Comparison of ENCODE assay signal across 15 cellular contexts in the genomic region with DNA sequence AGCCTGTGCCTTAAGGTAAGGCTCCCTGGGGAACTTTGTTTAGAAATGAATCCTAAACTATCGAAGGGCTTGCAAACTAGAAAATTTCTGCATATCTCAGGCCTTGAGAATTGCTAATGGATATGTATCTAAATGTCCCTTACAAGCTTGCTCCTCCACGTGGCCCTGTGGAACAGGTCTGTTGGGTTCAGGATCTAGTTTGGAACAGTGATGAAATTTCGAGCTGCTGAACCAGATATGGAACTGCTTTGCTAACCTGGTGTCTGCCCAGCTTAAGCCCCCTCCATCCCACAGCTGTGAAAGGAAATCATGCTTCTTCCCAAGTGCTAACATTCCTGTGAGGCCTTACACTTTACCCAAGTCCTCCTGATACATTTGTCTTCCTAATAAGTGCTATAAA. TPM values are rescaled to one million over a fixed set of nuclear protein-coding genes. Genes with fewer than 3 reads are reported as not detected.
DNase-seq lines count a peak whose midpoint lies in the region; ATAC-seq and TF ChIP-seq lines count a peak whose summit lies in the region.
"Had no signal": no experiment of that assay in that cellular context is flagged by ENCODE, and none has a peak within 500 bp of the region (broad histone marks: within the 10 kb centered on the region; RNA-seq: fewer than 3 reads in every experiment).

No MANE protein-coding gene starts in this region.

- peak; percentile 80 to 88 for DNase-seq in Caco-2
- DNase-seq in cerebellar cortex (ENCODE audit: low spot score): peak; percentile 22
- no peak for DNase-seq in neural progenitor cell (ENCODE audit: low spot score)
- DNase-seq in NCI-H2029 (lab: John Stamatoyannopoulos, UW): no peak
- DNase-seq in NCI-H146 (lab: John Stamatoyannopoulos, UW): no peak
- no peak for DNase-seq in effector CD4-positive, alpha-beta T cell
- DNase-seq: activated CD4-positive, alpha-beta T cell treated with anti-CD3 and anti-CD28 coated beads, Interleukin-2, amount 10 ng/mL, durations not matched to agents 24 days and 14 days; CD4-positive, alpha-beta memory T cell; foreskin keratinocyte; stimulated activated CD4-positive, alpha-beta T cell treated with anti-CD3 and anti-CD28 coated beads, Interleukin-1b, Interleukin-23, amount 100 ng/mL, for 48 hours had no signal

- no peak overlapping the region for H2AFZ ChIP-seq in neural progenitor cell (replicated peaks)

- H3K4me2 ChIP-seq in neural progenitor cell: peak overlapping the region; percentile 0

- H3K9ac ChIP-seq in neural progenitor cell: no peak overlapping the region

- peaks cover 84% of the 10 kb centered on the region for H3K4me1 ChIP-seq in Caco-2
- peaks cover 34% of the 10 kb centered on the region for H3K4me1 ChIP-seq in neural progenitor cell

- intact Hi-C loops in Caco-2 (cut with micrococcal nuclease; ENCODE audit: unreplicated experiment): loop anchor here (1.0 kb wide), 1 partner anchor 44 kb away; a partner anchor contains a TSS

- no TSS peak for BruUV-seq in Caco-2 (replicated peaks; lab: Mats Ljungman, UMichigan)

- H3K27ac ChIP-seq in neural progenitor cell: peak overlapping the region; percentile 84
- H3K27ac ChIP-seq: coronary artery, foreskin keratinocyte, SJCRH30 had no signal

- ATAC-seq in HG03159 (IDR thresholded peaks at IDR 0.05; ENCODE audit: unreplicated experiment): no peak
- ATAC-seq: activated naive CD4-positive, alpha-beta T cell treated with anti-CD3 and anti-CD28 coated beads, Interleukin-2, amount 50 U/mL, for 72 hours; foreskin keratinocyte had no signal

- H3K9me3 ChIP-seq in Caco-2 (no peaks in the 10 kb centered on the region), neural progenitor cell (ENCODE audit: low read depth) (no peaks in the 10 kb centered on the region)
- H3K9me3 ChIP-seq: SJCRH30 had no signal

- POLR2A ChIA-PET in Caco-2 (lab: Charles Lee): interaction anchor here (0.6 to 1.7 kb wide), 5 partner anchors 12 to 370 kb away, joined by 3 to 16 read pairs (median 4); a partner anchor contains a TSS

- H3K79me2 ChIP-seq in neural progenitor cell (ENCODE audit: low read depth): peaks cover 100% of the 10 kb centered on the region

- H3K4me3 Mint-ChIP-seq in Caco-2 (ENCODE audit: unreplicated experiment) (peak overlapping the region; percentile 58), IgD-negative memory B cell (peak overlapping the region in 1 of 4 donors; percentile 19), neural progenitor cell (no peak overlapping the region)
- H3K4me3 Mint-ChIP-seq: CD4-positive, alpha-beta memory T cell had no signal

- H3K27me3 Mint-ChIP-seq in Caco-2 (ENCODE audit: insufficient read depth, unreplicated experiment) (no peaks in the 10 kb centered on the region), IgD-negative memory B cell (no peaks in the 10 kb centered on the region), neural progenitor cell (ENCODE audit: insufficient read depth, low read depth) (peaks cover 2% of the 10 kb centered on the region)
- H3K27me3 Mint-ChIP-seq: activated CD4-positive, alpha-beta T cell treated with anti-CD3 and anti-CD28 coated beads, Interleukin-2, amount 10 ng/mL, durations not matched to agents 24 days and 14 days; CD4-positive, alpha-beta memory T cell had no signal

- H4K20me1 ChIP-seq in neural progenitor cell (ENCODE audit: low read depth): peaks cover 97% of the 10 kb centered on the region

- peaks cover 33% of the 10 kb centered on the region for H3F3A ChIP-seq in neural progenitor cell (ENCODE audit: low read depth)

- no peaks in the 10 kb centered on the region for H3K27me3 ChIP-seq in Caco-2 (replicated peaks; ENCODE audit: control insufficient read depth, insufficient read depth, low read length)
- H3K27me3 ChIP-seq in neural progenitor cell: no peaks in the 10 kb centered on the region
- H3K27me3 ChIP-seq: foreskin keratinocyte, SJCRH30 had no signal

- no peaks in the 10 kb centered on the region for H3K9me3 Mint-ChIP-seq in Caco-2 (ENCODE audit: unreplicated experiment)
- no peaks in the 10 kb centered on the region for H3K9me3 Mint-ChIP-seq in IgD-negative memory B cell
- no peaks in the 10 kb centered on the region for H3K9me3 Mint-ChIP-seq in neural progenitor cell
- H3K9me3 Mint-ChIP-seq: activated CD4-positive, alpha-beta T cell treated with anti-CD3 and anti-CD28 coated beads, Interleukin-2, amount 10 ng/mL, durations not matched to agents 24 days and 14 days; activated naive CD4-positive, alpha-beta T cell treated with anti-CD3 and anti-CD28 coated beads, Interleukin-2, amount 50 U/mL, for 72 hours; CD4-positive, alpha-beta memory T cell had no signal

- no peak for TF ChIP-seq CTCF in Caco-2 (IDR thresholded peaks at IDR 0.05; ENCODE audit: insufficient read depth in 1 of 2, low read depth in 1 of 2, low read length in 1 of 2, severe bottlenecking in 1 of 2, unreplicated experiment in 1 of 2)
- TF ChIP-seq CTCF in neural progenitor cell (IDR thresholded peaks at IDR 0.05): no peak

- peaks cover 47% of the 10 kb centered on the region for H3K4me1 Mint-ChIP-seq in Caco-2 (ENCODE audit: low read depth, unreplicated experiment)
- peaks cover 56 to 70% (median 69%) of the 10 kb centered on the region in 3 donors for H3K4me1 Mint-ChIP-seq in IgD-negative memory B cell
- peaks cover 42% of the 10 kb centered on the region for H3K4me1 Mint-ChIP-seq in neural progenitor cell

- H3K4me3 ChIP-seq in Caco-2 (ENCODE audit: low read depth, low read length): no peak overlapping the region
- no peak overlapping the region for H3K4me3 ChIP-seq in neural progenitor cell
- H3K4me3 ChIP-seq: coronary artery, SJCRH30 had no signal

- peak overlapping the region; percentile 78 for H3K27ac Mint-ChIP-seq in Caco-2 (ENCODE audit: unreplicated experiment)
- H3K27ac Mint-ChIP-seq in IgD-negative memory B cell: peak overlapping the region; percentile 8 to 44 (median 16)
- no peak overlapping the region for H3K27ac Mint-ChIP-seq in neural progenitor cell

- H3K36me3 Mint-ChIP-seq in Caco-2 (ENCODE audit: insufficient read depth, unreplicated experiment): peaks cover 28% of the 10 kb centered on the region
- no peaks in the 10 kb centered on the region for H3K36me3 Mint-ChIP-seq in IgD-negative memory B cell
- H3K36me3 Mint-ChIP-seq in neural progenitor cell: peaks cover 41% of the 10 kb centered on the region

- no peaks in the 10 kb centered on the region for H3K36me3 ChIP-seq in Caco-2 (ENCODE audit: control insufficient read depth, insufficient read depth, low read length)
- no peaks in the 10 kb centered on the region for H3K36me3 ChIP-seq in neural progenitor cell

- CTCF ChIA-PET in Caco-2 (lab: Charles Lee): interaction anchor here (0.5 to 1.6 kb wide), 4 partner anchors 13 to 147 kb away, joined by 3 to 7 read pairs (median 4); no protein-coding TSS in a partner anchor

RNA-seq across cellular contexts. Expression of a gene that starts 11.6 kb away (rescaled TPM):
- total RNA-seq in Caco-2 (2022): 134 and 150 TPM in 2 replicates
- 59.8 TPM for polyA plus RNA-seq in IgD-negative memory B cell
- 64.0 and 145 TPM in 2 replicates for total RNA-seq in neural progenitor cell (ENCODE audit: low replicate concordance)

RNA-seq across cellular contexts. Expression of a gene that starts 44.0 kb away (rescaled TPM):
- total RNA-seq in Caco-2 (2022) (24.3 and 24.8 TPM in 2 replicates), neural progenitor cell (ENCODE audit: low replicate concordance) (8.8 and 19.7 TPM in 2 replicates)
- polyA plus RNA-seq in IgD-negative memory B cell: 6.1 TPM

Comparison
In these comparisons a context has a peak if more than half of its experiments do, and no peak if none do; other contexts are left out.
1. DNase-seq: peak in Caco-2 (2 of 2) and cerebellar cortex (single experiment); none in neural progenitor cell (single experiment), NCI-H2029 (single experiment), NCI-H146 (single experiment) and effector CD4-positive, alpha-beta T cell (single experiment).